11 cellular contexts compared by ENCODE assay signal in the genomic region with DNA sequence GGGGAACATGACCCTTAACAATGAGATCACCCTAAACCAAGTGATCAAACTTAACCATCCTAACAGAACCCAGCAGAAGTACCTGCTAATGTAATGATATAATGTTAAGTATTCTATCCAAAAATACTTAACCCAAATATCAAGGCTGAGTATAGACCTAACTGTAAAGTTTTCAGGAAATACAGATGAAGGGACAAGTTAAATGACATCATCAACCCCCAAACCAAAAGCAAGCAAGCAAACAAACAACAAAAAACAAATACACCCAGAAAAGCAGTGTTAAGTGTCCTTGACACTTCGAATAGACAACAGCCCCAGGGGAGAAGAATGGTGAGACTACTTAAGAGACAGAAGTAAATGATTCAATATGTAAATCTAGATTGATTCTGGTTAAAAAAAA. TPM values are rescaled to one million over a fixed set of nuclear protein-coding genes. Genes with fewer than 3 reads are reported as not detected.
DNase-seq lines count a peak whose midpoint lies in the region; ATAC-seq, FAIRE-seq and TF ChIP-seq lines count a peak whose summit lies in the region.
"Had no signal": no experiment of that assay in that cellular context is flagged by ENCODE, and none has a peak within 500 bp of the region (broad histone marks: within the 10 kb centered on the region; RNA-seq: fewer than 3 reads in every experiment).

No MANE protein-coding gene starts in this region.

- H2AFZ ChIP-seq in KMS-11 (ENCODE audit: low read depth): no peak overlapping the region
- H2AFZ ChIP-seq in astrocyte (ENCODE audit: low read depth, low read length): no peak overlapping the region

- H3K4me1 Mint-ChIP-seq in Calu3 (ENCODE audit: low read depth, unreplicated experiment): peaks cover 40% of the 10 kb centered on the region
- peaks cover 15% of the 10 kb centered on the region for H3K4me1 Mint-ChIP-seq in astrocyte (ENCODE audit: low read depth, unreplicated experiment)
- H3K4me1 Mint-ChIP-seq in natural killer cell: peaks cover 55 to 63% of the 10 kb centered on the region in 2 donors

- H3K4me3 ChIP-seq in KMS-11 (IDR thresholded peaks at IDR 0.05; ENCODE audit: insufficient read depth, low read depth, low read length) (no peak overlapping the region), astrocyte (ENCODE audit: insufficient read depth, low read depth, low read length) (peak overlapping the region; percentile 26)

- H3K27ac Mint-ChIP-seq in Calu3 (ENCODE audit: unreplicated experiment): peak overlapping the region; percentile 95
- H3K27ac Mint-ChIP-seq in astrocyte (ENCODE audit: unreplicated experiment): no peak overlapping the region
- H3K27ac Mint-ChIP-seq in natural killer cell: peak overlapping the region; percentile 5 to 11

- BruUV-seq in Calu3 (replicated peaks; lab: Mats Ljungman, UMichigan): no TSS peak

- H3K36me3 ChIP-seq in KMS-11 (ENCODE audit: insufficient read depth) (peaks cover 3% of the 10 kb centered on the region; the same call in 1 of the 2 replicates), astrocyte (ENCODE audit: insufficient read depth, low read length) (peaks cover 4% of the 10 kb centered on the region)

- TF ChIP-seq CTCF in Calu3 (IDR thresholded peaks at IDR 0.05; ENCODE audit: unreplicated experiment): no peak
- no peak for TF ChIP-seq CTCF in KMS-11 (conservative IDR thresholded peaks at IDR 0.05; ENCODE audit: low read depth, low read length)
- no peak for TF ChIP-seq CTCF in astrocyte (IDR thresholded peaks at IDR 0.05; ENCODE audit: insufficient read depth, low read depth, low read length)
- no peak for TF ChIP-seq CTCF in natural killer cell (IDR thresholded peaks at IDR 0.05)

- no peak overlapping the region for H3K9ac ChIP-seq in KMS-11
- no peak overlapping the region for H3K9ac ChIP-seq in astrocyte (ENCODE audit: low read length)

- FAIRE-seq in astrocyte (lab: Jason Lieb, UNC): no peak

- H3K36me3 Mint-ChIP-seq in Calu3 (ENCODE audit: insufficient read depth, unreplicated experiment): peaks cover 56% of the 10 kb centered on the region
- peaks cover 4% of the 10 kb centered on the region for H3K36me3 Mint-ChIP-seq in astrocyte (ENCODE audit: low read depth, unreplicated experiment)
- peaks cover 6% of the 10 kb centered on the region for H3K36me3 Mint-ChIP-seq in natural killer cell

- H3K27me3 ChIP-seq in KMS-11 (ENCODE audit: insufficient read depth, low read depth) (no peaks in the 10 kb centered on the region), astrocyte (ENCODE audit: insufficient read depth, low read length) (no peaks in the 10 kb centered on the region)

- H3K9me3 Mint-ChIP-seq in Calu3 (ENCODE audit: low read depth, unreplicated experiment) (no peaks in the 10 kb centered on the region), astrocyte (ENCODE audit: unreplicated experiment) (no peaks in the 10 kb centered on the region), natural killer cell (no peaks in the 10 kb centered on the region)

- no peaks in the 10 kb centered on the region for H3K9me3 ChIP-seq in astrocyte (ENCODE audit: insufficient read depth, low read depth, low read length)

- H3K27me3 Mint-ChIP-seq in Calu3 (ENCODE audit: unreplicated experiment): no peaks in the 10 kb centered on the region
- no peaks in the 10 kb centered on the region for H3K27me3 Mint-ChIP-seq in astrocyte (ENCODE audit: low read depth, unreplicated experiment)
- H3K27me3 Mint-ChIP-seq in natural killer cell (ENCODE audit: low read depth in 2 of 2): no peaks in the 10 kb centered on the region

- DNase-seq in Calu3 (no peak), astrocyte (ENCODE audit: low read depth) (no peak), natural killer cell (no peak), OCI-M2 (lab: John Stamatoyannopoulos, UW; ENCODE audit: unreplicated experiment) (no peak), mesenteric fat pad (ENCODE audit: low spot score) (no peak), kidney tubule cell (ENCODE audit: low spot score) (no peak), HCEC 1CT (no peak)
- DNase-seq: effector CD8-positive, alpha-beta T cell; EL; NCI-H345 had no signal

- peaks cover 88% of the 10 kb centered on the region for H3K79me2 ChIP-seq in KMS-11 (ENCODE audit: insufficient read depth, low read depth)
- H3K79me2 ChIP-seq in astrocyte (ENCODE audit: insufficient read depth, low read length): peaks cover 77% of the 10 kb centered on the region

- H3K27ac ChIP-seq in KMS-11 (no peak overlapping the region), astrocyte (ENCODE audit: low read depth, low read length) (no peak overlapping the region)

- H4K20me1 ChIP-seq in KMS-11 (ENCODE audit: insufficient read depth) (peaks cover 21% of the 10 kb centered on the region), astrocyte (ENCODE audit: insufficient read depth, low read length) (peaks cover 63% of the 10 kb centered on the region)

- peaks cover 44% of the 10 kb centered on the region for H3K4me1 ChIP-seq in KMS-11 (ENCODE audit: low read depth, poor library complexity, severe bottlenecking)
- H3K4me1 ChIP-seq in astrocyte (ENCODE audit: insufficient read depth, low read length): peaks cover 17% of the 10 kb centered on the region

- no peak for ATAC-seq in natural killer cell

- intact Hi-C loops in Calu3 (cut with micrococcal nuclease; ENCODE audit: unreplicated experiment) (no loop called here), natural killer cell (cut with micrococcal nuclease) (no loop called here)

- H3K4me2 ChIP-seq in KMS-11: peak overlapping the region; percentile 20
- H3K4me2 ChIP-seq in astrocyte (ENCODE audit: low read length): peak overlapping the region; percentile 83

- H3K4me3 Mint-ChIP-seq in Calu3 (ENCODE audit: low read depth, unreplicated experiment) (peak overlapping the region; percentile 87), astrocyte (ENCODE audit: unreplicated experiment) (peak overlapping the region; percentile 100), natural killer cell (peak overlapping the region; percentile 17)

- CTCF ChIA-PET in Calu3 (lab: Charles Lee): interaction anchor here (0.6 kb wide), 1 partner anchor 393 kb away, joined by 3 read pairs; no protein-coding TSS in a partner anchor

RNA-seq across cellular contexts. Expression of gene CSTF3, which starts 2.7 kb away (rescaled TPM):
- total RNA-seq in Calu3 (2022) (51.1 and 55.9 TPM in 2 replicates), astrocyte (46.5 and 47.5 TPM in 2 replicates), natural killer cell (10 to 100 TPM; 10.9 to 15.6 (median 12.0) TPM), mesenteric fat pad (20.0 TPM)

Comparison
In these comparisons a context has a peak if more than half of its experiments do, and no peak if none do; other contexts are left out.
1. H3K4me3 Mint-ChIP-seq: peak in every context shown above with its lines; median percentile 100 in astrocyte; 87 in Calu3; 17 in natural killer cell.